Comparison of ENCODE assay signal across 1 cellular context in genomic region chr2:226970362-226970761, GRCh38.
TF ChIP-seq lines count a peak whose summit lies in the region.

No MANE protein-coding gene starts in this region.

TF ChIP-seq in GM12878, 131 proteins besides CTCF, POLR2A, EP300 and RAD21 (continued from another document):
- no peak for TF ChIP-seq MEF2B (IDR thresholded peaks at IDR 0.05; ENCODE audit: partially characterized antibody, poor library complexity, severe bottlenecking)
- no peak for TF ChIP-seq RB1 (IDR thresholded peaks at IDR 0.05; ENCODE audit: borderline replicate concordance)
